In the genomic region with DNA sequence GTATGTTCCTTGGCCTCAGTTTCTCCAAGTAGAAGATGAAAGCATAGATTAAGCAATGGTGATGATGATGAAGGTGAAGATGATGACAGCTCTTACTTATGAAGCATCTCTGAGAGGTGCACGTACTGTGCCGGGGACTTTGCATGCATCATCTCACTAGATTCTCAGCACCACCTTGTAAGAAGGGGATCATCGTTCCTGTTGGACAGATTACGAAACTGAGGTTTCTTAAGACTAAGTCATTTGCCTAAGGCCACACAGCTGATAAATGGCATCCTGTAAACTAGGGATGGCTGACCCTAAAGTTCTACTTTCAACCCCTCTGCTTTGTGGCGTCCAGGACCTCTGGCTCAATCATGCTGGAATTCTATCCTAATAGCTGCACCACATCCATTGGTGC, we compare ENCODE assay signal across 20 cellular contexts. TPM values are rescaled to one million over a fixed set of nuclear protein-coding genes. Genes with fewer than 3 reads are reported as not detected.
"Had no signal": no experiment of that assay in that cellular context is flagged by ENCODE, and none has a peak within 500 bp of the region (broad histone marks: within the 10 kb centered on the region; RNA-seq: fewer than 3 reads in every experiment).

No MANE protein-coding gene starts in this region.

- H3K4me1 Mint-ChIP-seq: stimulated activated naive CD8-positive, alpha-beta T cell treated with anti-CD3 and anti-CD28 coated beads, Interleukin-15, amount 100 ng/mL, for 72 hours had no signal

- H3K27ac Mint-ChIP-seq: activated CD8-positive, alpha-beta T cell treated with anti-CD3 and anti-CD28 coated beads for 36 hours; activated naive CD4-positive, alpha-beta T cell treated with anti-CD3 and anti-CD28 coated beads, Interleukin-2, amount 50 U/mL, for 72 hours; naive thymus-derived CD4-positive, alpha-beta T cell; stimulated activated naive CD8-positive, alpha-beta T cell treated with anti-CD3 and anti-CD28 coated beads, Interleukin-15, amount 100 ng/mL, for 72 hours had no signal

- H3K4me3 Mint-ChIP-seq: activated CD8-positive, alpha-beta T cell treated with anti-CD3 and anti-CD28 coated beads for 36 hours; activated T-cell treated with anti-CD3 and anti-CD28 coated beads, Interleukin-2, amount 50 U/mL, for 4 hours; naive thymus-derived CD4-positive, alpha-beta T cell; stimulated activated naive CD8-positive, alpha-beta T cell treated with anti-CD3 and anti-CD28 coated beads, Interleukin-15, amount 100 ng/mL, for 72 hours had no signal

- H3K4me2 ChIP-seq: smooth muscle cell had no signal

- H3K9me3 Mint-ChIP-seq: activated CD8-positive, alpha-beta T cell treated with anti-CD3 and anti-CD28 coated beads for 36 hours; activated naive CD4-positive, alpha-beta T cell treated with anti-CD3 and anti-CD28 coated beads, Interleukin-2, amount 50 U/mL, for 72 hours; activated T-cell treated with anti-CD3 and anti-CD28 coated beads, Interleukin-2, amount 50 U/mL, for 4 hours; naive thymus-derived CD4-positive, alpha-beta T cell; stimulated activated naive CD8-positive, alpha-beta T cell treated with anti-CD3 and anti-CD28 coated beads, Interleukin-15, amount 100 ng/mL, for 72 hours had no signal

- DNase-seq: activated CD4-positive, alpha-beta T cell treated with anti-CD3 and anti-CD28 coated beads for 48 hours; activated CD8-positive, alpha-beta T cell treated with anti-CD3 and anti-CD28 coated beads for 36 hours; activated gamma-delta T cell; activated T-cell treated with anti-CD3 and anti-CD28 coated beads, Interleukin-2, amount 50 U/mL, for 4 hours; amniotic stem cell; caudate nucleus; hypothalamus; left ventricle myocardium inferior; mucosa of descending colon; naive thymus-derived CD4-positive, alpha-beta T cell; ovary; right lobe of liver; stimulated activated naive CD8-positive, alpha-beta T cell treated with anti-CD3 and anti-CD28 coated beads, Interleukin-15, amount 100 ng/mL, for 72 hours; testis; upper lobe of right lung had no signal

- H3K27ac ChIP-seq: esophagus muscularis mucosa, left ventricle myocardium inferior, ovary, right lobe of liver, testis, upper lobe of right lung had no signal

- ATAC-seq: activated CD8-positive, alpha-beta T cell treated with anti-CD3 and anti-CD28 coated beads for 36 hours; activated T-cell treated with anti-CD3 and anti-CD28 coated beads, Interleukin-2, amount 50 U/mL, for 4 hours; mucosa of descending colon; naive thymus-derived CD4-positive, alpha-beta T cell; right lobe of liver; stimulated activated naive CD8-positive, alpha-beta T cell treated with anti-CD3 and anti-CD28 coated beads, Interleukin-15, amount 100 ng/mL, for 72 hours; upper lobe of right lung had no signal

- H3K36me3 ChIP-seq: esophagus muscularis mucosa, left ventricle myocardium inferior, ovary, right lobe of liver, upper lobe of right lung had no signal

- H3K4me1 ChIP-seq: left ventricle myocardium inferior, right lobe of liver, testis, upper lobe of right lung had no signal

- H3K36me3 Mint-ChIP-seq: activated naive CD4-positive, alpha-beta T cell treated with anti-CD3 and anti-CD28 coated beads, Interleukin-2, amount 50 U/mL, for 72 hours; naive thymus-derived CD4-positive, alpha-beta T cell had no signal

- H3K4me3 ChIP-seq: esophagus muscularis mucosa, left ventricle myocardium inferior, mucosa of descending colon, ovary, right lobe of liver, smooth muscle cell, testis, upper lobe of right lung had no signal

- H3K27me3 ChIP-seq: ovary, right lobe of liver, testis had no signal

- H3K9me3 ChIP-seq: esophagus muscularis mucosa, left ventricle myocardium inferior, mucosa of descending colon, ovary, right lobe of liver, testis, upper lobe of right lung had no signal

RNA-seq across cellular contexts. Expression of a gene that starts 8.7 kb away (rescaled TPM):
- total RNA-seq: activated CD8-positive, alpha-beta T cell treated with anti-CD3 and anti-CD28 coated beads for 36 hours; activated naive CD4-positive, alpha-beta T cell treated with anti-CD3 and anti-CD28 coated beads, Interleukin-2, amount 50 U/mL, for 72 hours; activated T-cell treated with anti-CD3 and anti-CD28 coated beads, Interleukin-2, amount 50 U/mL, for 4 hours; kidney epithelial cell; left ventricle myocardium inferior; naive thymus-derived CD4-positive, alpha-beta T cell; pulmonary artery endothelial cell; right lobe of liver; smooth muscle cell had no signal
- polyA plus RNA-seq: naive thymus-derived CD4-positive, alpha-beta T cell; smooth muscle cell had no signal

RNA-seq across cellular contexts. Expression of a gene that starts 19.8 kb away (rescaled TPM):
- total RNA-seq: activated CD8-positive, alpha-beta T cell treated with anti-CD3 and anti-CD28 coated beads for 36 hours; activated naive CD4-positive, alpha-beta T cell treated with anti-CD3 and anti-CD28 coated beads, Interleukin-2, amount 50 U/mL, for 72 hours; activated T-cell treated with anti-CD3 and anti-CD28 coated beads, Interleukin-2, amount 50 U/mL, for 4 hours; esophagus muscularis mucosa; kidney epithelial cell; left ventricle myocardium inferior; naive thymus-derived CD4-positive, alpha-beta T cell; pulmonary artery endothelial cell; right lobe of liver; smooth muscle cell; upper lobe of right lung had no signal
- polyA plus RNA-seq: naive thymus-derived CD4-positive, alpha-beta T cell; ovary; smooth muscle cell had no signal

RNA-seq across cellular contexts. Expression of a gene that starts 40.8 kb away (rescaled TPM):
- total RNA-seq: activated CD8-positive, alpha-beta T cell treated with anti-CD3 and anti-CD28 coated beads for 36 hours; activated naive CD4-positive, alpha-beta T cell treated with anti-CD3 and anti-CD28 coated beads, Interleukin-2, amount 50 U/mL, for 72 hours; activated T-cell treated with anti-CD3 and anti-CD28 coated beads, Interleukin-2, amount 50 U/mL, for 4 hours; esophagus muscularis mucosa; kidney epithelial cell; left ventricle myocardium inferior; mucosa of descending colon; naive thymus-derived CD4-positive, alpha-beta T cell; ovary; pulmonary artery endothelial cell; right lobe of liver; smooth muscle cell; upper lobe of right lung had no signal
- polyA plus RNA-seq: naive thymus-derived CD4-positive, alpha-beta T cell; ovary; smooth muscle cell had no signal
